In the genomic region with DNA sequence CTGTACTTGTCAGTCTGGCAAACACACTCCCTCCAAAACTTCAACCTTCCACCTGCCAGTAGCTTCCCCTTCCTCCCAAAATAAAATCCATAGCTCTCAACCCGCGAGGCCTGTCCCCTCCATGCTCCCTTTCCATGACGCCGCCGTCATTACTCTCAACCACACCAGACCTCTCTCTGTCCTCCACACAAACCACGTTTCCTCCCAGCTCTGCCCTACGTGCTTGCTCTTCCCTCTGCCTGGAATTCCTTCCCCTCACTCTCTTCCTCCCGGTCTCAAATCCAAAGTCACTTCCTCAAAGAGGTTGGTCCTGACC, we compare ENCODE assay signal across 1 cellular context.
TF ChIP-seq lines count a peak whose summit lies in the region.

No MANE protein-coding gene starts in this region.

TF ChIP-seq in H1, 55 proteins besides CTCF, POLR2A, EP300 and RAD21 (continued from another document):
- no peak for TF ChIP-seq EZH2 (IDR thresholded peaks at IDR 0.05; ENCODE audit: low read depth, low read length, severe bottlenecking)
- TF ChIP-seq CHD1 (IDR thresholded peaks at IDR 0.05; ENCODE audit: low read depth, low read length), result no peak
- no peak for TF ChIP-seq PHF8 (conservative IDR thresholded peaks at IDR 0.05; ENCODE audit: low read depth, low read length)
- no peak for TF ChIP-seq CBX8 (IDR thresholded peaks at IDR 0.05; ENCODE audit: borderline replicate concordance, low read depth, low read length)
- TF ChIP-seq, protein P1, sequence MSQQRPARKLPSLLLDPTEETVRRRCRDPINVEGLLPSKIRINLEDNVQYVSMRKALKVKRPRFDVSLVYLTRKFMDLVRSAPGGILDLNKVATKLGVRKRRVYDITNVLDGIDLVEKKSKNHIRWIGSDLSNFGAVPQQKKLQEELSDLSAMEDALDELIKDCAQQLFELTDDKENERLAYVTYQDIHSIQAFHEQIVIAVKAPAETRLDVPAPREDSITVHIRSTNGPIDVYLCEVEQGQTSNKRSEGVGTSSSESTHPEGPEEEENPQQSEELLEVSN (IDR thresholded peaks at IDR 0.05), result no peak
- TF ChIP-seq GTF2F1 (IDR thresholded peaks at IDR 0.05; ENCODE audit: borderline replicate concordance, low read depth, low read length), result no peak
- TF ChIP-seq SIN3A (conservative IDR thresholded peaks at IDR 0.05 in 1 of 2, IDR thresholded peaks at IDR 0.05 in 1 of 2; ENCODE audit: low read depth in 1 of 2, low read length in 2 of 2), result no peak
- TF ChIP-seq ZNF274 (IDR thresholded peaks at IDR 0.05; ENCODE audit: borderline replicate concordance, extremely low read depth, low read length), result no peak
- no peak for TF ChIP-seq CBX5 (IDR thresholded peaks at IDR 0.05; ENCODE audit: low read depth, low read length)
- TF ChIP-seq HDAC2 (IDR thresholded peaks at IDR 0.05; ENCODE audit: borderline replicate concordance in 1 of 2, low read depth in 2 of 2, low read length in 2 of 2), result no peak
- TF ChIP-seq CTBP2 (IDR thresholded peaks at IDR 0.05; ENCODE audit: borderline replicate concordance, insufficient read depth, insufficient read length, low read length), result no peak
- TF ChIP-seq TCF12 (IDR thresholded peaks at IDR 0.05; ENCODE audit: low read depth, low read length), result no peak
- no peak for TF ChIP-seq RFX5 (IDR thresholded peaks at IDR 0.05; ENCODE audit: borderline replicate concordance, low read depth, low read length)
- TF ChIP-seq RNF2 (IDR thresholded peaks at IDR 0.05; ENCODE audit: borderline replicate concordance, low read depth, low read length, missing control alignments, poor library complexity, severe bottlenecking), result no peak
- TF ChIP-seq, protein P2, sequence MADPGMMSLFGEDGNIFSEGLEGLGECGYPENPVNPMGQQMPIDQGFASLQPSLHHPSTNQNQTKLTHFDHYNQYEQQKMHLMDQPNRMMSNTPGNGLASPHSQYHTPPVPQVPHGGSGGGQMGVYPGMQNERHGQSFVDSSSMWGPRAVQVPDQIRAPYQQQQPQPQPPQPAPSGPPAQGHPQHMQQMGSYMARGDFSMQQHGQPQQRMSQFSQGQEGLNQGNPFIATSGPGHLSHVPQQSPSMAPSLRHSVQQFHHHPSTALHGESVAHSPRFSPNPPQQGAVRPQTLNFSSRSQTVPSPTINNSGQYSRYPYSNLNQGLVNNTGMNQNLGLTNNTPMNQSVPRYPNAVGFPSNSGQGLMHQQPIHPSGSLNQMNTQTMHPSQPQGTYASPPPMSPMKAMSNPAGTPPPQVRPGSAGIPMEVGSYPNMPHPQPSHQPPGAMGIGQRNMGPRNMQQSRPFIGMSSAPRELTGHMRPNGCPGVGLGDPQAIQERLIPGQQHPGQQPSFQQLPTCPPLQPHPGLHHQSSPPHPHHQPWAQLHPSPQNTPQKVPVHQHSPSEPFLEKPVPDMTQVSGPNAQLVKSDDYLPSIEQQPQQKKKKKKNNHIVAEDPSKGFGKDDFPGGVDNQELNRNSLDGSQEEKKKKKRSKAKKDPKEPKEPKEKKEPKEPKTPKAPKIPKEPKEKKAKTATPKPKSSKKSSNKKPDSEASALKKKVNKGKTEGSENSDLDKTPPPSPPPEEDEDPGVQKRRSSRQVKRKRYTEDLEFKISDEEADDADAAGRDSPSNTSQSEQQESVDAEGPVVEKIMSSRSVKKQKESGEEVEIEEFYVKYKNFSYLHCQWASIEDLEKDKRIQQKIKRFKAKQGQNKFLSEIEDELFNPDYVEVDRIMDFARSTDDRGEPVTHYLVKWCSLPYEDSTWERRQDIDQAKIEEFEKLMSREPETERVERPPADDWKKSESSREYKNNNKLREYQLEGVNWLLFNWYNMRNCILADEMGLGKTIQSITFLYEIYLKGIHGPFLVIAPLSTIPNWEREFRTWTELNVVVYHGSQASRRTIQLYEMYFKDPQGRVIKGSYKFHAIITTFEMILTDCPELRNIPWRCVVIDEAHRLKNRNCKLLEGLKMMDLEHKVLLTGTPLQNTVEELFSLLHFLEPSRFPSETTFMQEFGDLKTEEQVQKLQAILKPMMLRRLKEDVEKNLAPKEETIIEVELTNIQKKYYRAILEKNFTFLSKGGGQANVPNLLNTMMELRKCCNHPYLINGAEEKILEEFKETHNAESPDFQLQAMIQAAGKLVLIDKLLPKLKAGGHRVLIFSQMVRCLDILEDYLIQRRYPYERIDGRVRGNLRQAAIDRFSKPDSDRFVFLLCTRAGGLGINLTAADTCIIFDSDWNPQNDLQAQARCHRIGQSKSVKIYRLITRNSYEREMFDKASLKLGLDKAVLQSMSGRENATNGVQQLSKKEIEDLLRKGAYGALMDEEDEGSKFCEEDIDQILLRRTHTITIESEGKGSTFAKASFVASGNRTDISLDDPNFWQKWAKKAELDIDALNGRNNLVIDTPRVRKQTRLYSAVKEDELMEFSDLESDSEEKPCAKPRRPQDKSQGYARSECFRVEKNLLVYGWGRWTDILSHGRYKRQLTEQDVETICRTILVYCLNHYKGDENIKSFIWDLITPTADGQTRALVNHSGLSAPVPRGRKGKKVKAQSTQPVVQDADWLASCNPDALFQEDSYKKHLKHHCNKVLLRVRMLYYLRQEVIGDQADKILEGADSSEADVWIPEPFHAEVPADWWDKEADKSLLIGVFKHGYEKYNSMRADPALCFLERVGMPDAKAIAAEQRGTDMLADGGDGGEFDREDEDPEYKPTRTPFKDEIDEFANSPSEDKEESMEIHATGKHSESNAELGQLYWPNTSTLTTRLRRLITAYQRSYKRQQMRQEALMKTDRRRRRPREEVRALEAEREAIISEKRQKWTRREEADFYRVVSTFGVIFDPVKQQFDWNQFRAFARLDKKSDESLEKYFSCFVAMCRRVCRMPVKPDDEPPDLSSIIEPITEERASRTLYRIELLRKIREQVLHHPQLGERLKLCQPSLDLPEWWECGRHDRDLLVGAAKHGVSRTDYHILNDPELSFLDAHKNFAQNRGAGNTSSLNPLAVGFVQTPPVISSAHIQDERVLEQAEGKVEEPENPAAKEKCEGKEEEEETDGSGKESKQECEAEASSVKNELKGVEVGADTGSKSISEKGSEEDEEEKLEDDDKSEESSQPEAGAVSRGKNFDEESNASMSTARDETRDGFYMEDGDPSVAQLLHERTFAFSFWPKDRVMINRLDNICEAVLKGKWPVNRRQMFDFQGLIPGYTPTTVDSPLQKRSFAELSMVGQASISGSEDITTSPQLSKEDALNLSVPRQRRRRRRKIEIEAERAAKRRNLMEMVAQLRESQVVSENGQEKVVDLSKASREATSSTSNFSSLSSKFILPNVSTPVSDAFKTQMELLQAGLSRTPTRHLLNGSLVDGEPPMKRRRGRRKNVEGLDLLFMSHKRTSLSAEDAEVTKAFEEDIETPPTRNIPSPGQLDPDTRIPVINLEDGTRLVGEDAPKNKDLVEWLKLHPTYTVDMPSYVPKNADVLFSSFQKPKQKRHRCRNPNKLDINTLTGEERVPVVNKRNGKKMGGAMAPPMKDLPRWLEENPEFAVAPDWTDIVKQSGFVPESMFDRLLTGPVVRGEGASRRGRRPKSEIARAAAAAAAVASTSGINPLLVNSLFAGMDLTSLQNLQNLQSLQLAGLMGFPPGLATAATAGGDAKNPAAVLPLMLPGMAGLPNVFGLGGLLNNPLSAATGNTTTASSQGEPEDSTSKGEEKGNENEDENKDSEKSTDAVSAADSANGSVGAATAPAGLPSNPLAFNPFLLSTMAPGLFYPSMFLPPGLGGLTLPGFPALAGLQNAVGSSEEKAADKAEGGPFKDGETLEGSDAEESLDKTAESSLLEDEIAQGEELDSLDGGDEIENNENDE (IDR thresholded peaks at IDR 0.05; ENCODE audit: insufficient replicate concordance, low read length), result no peak
- TF ChIP-seq GABPA (IDR thresholded peaks at IDR 0.05; ENCODE audit: borderline replicate concordance, insufficient read depth, low read length), result no peak
TF ChIP-seq in H1: peak in this region for 0.
